8 cellular contexts compared by ENCODE assay signal in genomic region chr7:5677538-5678294, GRCh38.
A peak's percentile ranks its signal among the peaks of the same experiment; 100 is the strongest.
DNase-seq lines count a peak whose midpoint lies in the region; ATAC-seq, FAIRE-seq and TF ChIP-seq lines count a peak whose summit lies in the region.

No MANE protein-coding gene starts in this region.

- dilution Hi-C loops in keratinocyte (cut with MboI; ENCODE audit: extremely low pct_ligation_motif_present, low sequenced_read_pairs), result no loop called here

- DNase-seq in ELR (ENCODE audit: low read depth) (peak; percentile 84), HuH-7.5 (ENCODE audit: low spot score) (peak; percentile 43), SKM-1 treated with dmso at 0.1 percent for 144 hours (lab: John Stamatoyannopoulos, UW; ENCODE audit: unreplicated experiment) (peak; percentile 70), keratinocyte (ENCODE audit: low read depth, low spot score) (no peak)
- peak; percentile 35 for DNase-seq in central memory CD4-positive, alpha-beta T cell
- DNase-seq in stimulated activated CD4-positive, alpha-beta T cell treated with anti-CD3 and anti-CD28 coated beads, Interleukin-1b, Interleukin-23, amount 100 ng/mL, for 48 hours, result peak; percentile 39

- FAIRE-seq in keratinocyte (lab: Jason Lieb, UNC), result peak; percentile 53

- peak overlapping the region in 1 of 3 experiments; percentile 31 for H3K4me3 ChIP-seq in keratinocyte (ENCODE audit: control insufficient read depth in 2 of 3, extremely low read depth in 1 of 3, insufficient read depth in 2 of 3, low read depth in 1 of 3, low read length in 3 of 3)

- H3K9me3 ChIP-seq in keratinocyte (ENCODE audit: control insufficient read depth, low read depth, low read length), result no peaks in the 10 kb centered on the region

- no peak overlapping the region for H2AFZ ChIP-seq in keratinocyte (ENCODE audit: control insufficient read depth, low read length)

- H3K4me2 ChIP-seq in keratinocyte (ENCODE audit: control insufficient read depth, extremely low read depth, insufficient read depth, low read depth, low read length), result peak overlapping the region; percentile 67

- H3K36me3 ChIP-seq in keratinocyte (ENCODE audit: control insufficient read depth in 2 of 2, extremely low read depth in 1 of 2, insufficient read depth in 2 of 2, low read length in 2 of 2), result peaks cover 0 to 5% of the 10 kb centered on the region in 2 experiments

- peaks cover 9% of the 10 kb centered on the region for H3K79me2 ChIP-seq in keratinocyte (ENCODE audit: control insufficient read depth, insufficient read depth, low read length)

- peak overlapping the region; percentile 34 for H3K9ac ChIP-seq in keratinocyte (ENCODE audit: control insufficient read depth, extremely low read depth, insufficient read depth, low read length)

- ATAC-seq in HG03025 (IDR thresholded peaks at IDR 0.05; ENCODE audit: low FRiP score, unreplicated experiment) (no peak), HG02938 (IDR thresholded peaks at IDR 0.05; ENCODE audit: unreplicated experiment) (no peak)

- no peaks in the 10 kb centered on the region for H4K20me1 ChIP-seq in keratinocyte (ENCODE audit: control insufficient read depth, extremely low read depth, insufficient read depth, low read length)

- no peaks in the 10 kb centered on the region for H3K27me3 ChIP-seq in keratinocyte (ENCODE audit: control insufficient read depth, extremely low read depth, insufficient read depth, low read length)

- peak; percentile 69 to 77 (median 75) for TF ChIP-seq CTCF in keratinocyte (optimal IDR thresholded peaks at IDR 0.05 in 1 of 3, IDR thresholded peaks at IDR 0.05 in 1 of 3, conservative IDR thresholded peaks at IDR 0.05 in 1 of 3; ENCODE audit: extremely low read depth in 1 of 3, insufficient read depth in 2 of 3, low read length in 3 of 3)

- H3K4me1 ChIP-seq in keratinocyte (ENCODE audit: control insufficient read depth, extremely low read depth, insufficient read depth, low read length), result peaks cover 13% of the 10 kb centered on the region

- no peaks in the 10 kb centered on the region for H3K9me1 ChIP-seq in keratinocyte (ENCODE audit: control insufficient read depth, extremely low read depth, insufficient read depth, low read length)

- H3K27ac ChIP-seq in keratinocyte (ENCODE audit: control insufficient read depth, insufficient read depth, low read length), result peak overlapping the region; percentile 63
